ENCODE assay signal across 9 cellular contexts in genomic region chrX:153494541-153495361, GRCh38. TPM values are rescaled to one million over a fixed set of nuclear protein-coding genes. Genes with fewer than 3 reads are reported as not detected.
DNase-seq lines count a peak whose midpoint lies in the region; ATAC-seq and TF ChIP-seq lines count a peak whose summit lies in the region.
"Had no signal": no experiment of that assay in that cellular context is flagged by ENCODE, and none has a peak within 500 bp of the region (broad histone marks: within the 10 kb centered on the region; RNA-seq: fewer than 3 reads in every experiment).

BGN (plus strand) TSS chrX:153494980; CDS start chrX:153504632, 9,652 bp downstream.

- H3K4me3 Mint-ChIP-seq in mesothelial cell of epicardium, result peak within 1 kb of the TSS; percentile 69
- H3K4me3 Mint-ChIP-seq: activated naive CD4-positive, alpha-beta T cell treated with anti-CD3 and anti-CD28 coated beads, Interleukin-2, amount 50 U/mL, for 24 hours had no signal

- H3K36me3 ChIP-seq in BE2C, result no peaks in the 10 kb centered on the region

- H3K27ac Mint-ChIP-seq in mesothelial cell of epicardium, result peak within 1 kb of the TSS; percentile 80
- H3K27ac Mint-ChIP-seq: activated naive CD4-positive, alpha-beta T cell treated with anti-CD3 and anti-CD28 coated beads, Interleukin-2, amount 50 U/mL, for 24 hours had no signal

- H3K36me3 Mint-ChIP-seq in mesothelial cell of epicardium, result no peaks in the 10 kb centered on the region
- H3K36me3 Mint-ChIP-seq: activated naive CD4-positive, alpha-beta T cell treated with anti-CD3 and anti-CD28 coated beads, Interleukin-2, amount 50 U/mL, for 24 hours had no signal

- H3K4me3 ChIP-seq in BE2C (ENCODE audit: low read depth, low read length) (peak within 1 kb of the TSS; percentile 55), epithelial cell of proximal tubule (ENCODE audit: low read depth, low read length) (peak within 1 kb of the TSS; percentile 19)

- H3K27me3 Mint-ChIP-seq in mesothelial cell of epicardium (ENCODE audit: low read depth), result no peaks in the 10 kb centered on the region
- H3K27me3 Mint-ChIP-seq: activated naive CD4-positive, alpha-beta T cell treated with anti-CD3 and anti-CD28 coated beads, Interleukin-2, amount 50 U/mL, for 24 hours had no signal

- peak; percentile 57 for TF ChIP-seq CTCF in BE2C (IDR thresholded peaks at IDR 0.05; ENCODE audit: low read depth, low read length)
- TF ChIP-seq CTCF in epithelial cell of proximal tubule (conservative IDR thresholded peaks at IDR 0.05; ENCODE audit: low read depth, low read length), result peak; percentile 10
- no peak for TF ChIP-seq CTCF in mesothelial cell of epicardium (IDR thresholded peaks at IDR 0.05; ENCODE audit: unreplicated experiment)

- DNase-seq in BE2C (peak; percentile 80), NCI-H1694 treated with DMSO at 0.1 percent for 48 hours (lab: John Stamatoyannopoulos, UW) (peak; percentile 56), epithelial cell of proximal tubule (ENCODE audit: low read depth) (no peak), mesothelial cell of epicardium (ENCODE audit: low spot score in 2 of 2, unreplicated experiment in 2 of 2) (peak in 1 of 2 experiments; percentile 52), NCI-H748 (lab: John Stamatoyannopoulos, UW; ENCODE audit: unreplicated experiment) (no peak)
- DNase-seq in activated CD8-positive, alpha-beta memory T cell treated with anti-CD3 and anti-CD28 coated beads, Interleukin-2, amount 50 U/mL, for 48 hours, result no peak

- H3K4me1 ChIP-seq in BE2C, result peaks cover 12% of the 10 kb centered on the region

- no peak for ATAC-seq in HG02678 (IDR thresholded peaks at IDR 0.05; ENCODE audit: unreplicated experiment)
- no peak for ATAC-seq in GM21717 (IDR thresholded peaks at IDR 0.05; ENCODE audit: unreplicated experiment)

- no peaks in the 10 kb centered on the region for H3K9me3 ChIP-seq in BE2C

- peaks cover 22% of the 10 kb centered on the region for H3K4me1 Mint-ChIP-seq in mesothelial cell of epicardium
- H3K4me1 Mint-ChIP-seq: activated naive CD4-positive, alpha-beta T cell treated with anti-CD3 and anti-CD28 coated beads, Interleukin-2, amount 50 U/mL, for 24 hours had no signal

- no peaks in the 10 kb centered on the region for H3K9me3 Mint-ChIP-seq in mesothelial cell of epicardium
- H3K9me3 Mint-ChIP-seq: activated naive CD4-positive, alpha-beta T cell treated with anti-CD3 and anti-CD28 coated beads, Interleukin-2, amount 50 U/mL, for 24 hours had no signal

- H3K27me3 ChIP-seq in BE2C, result no peaks in the 10 kb centered on the region

RNA-seq across cellular contexts. Expression of gene BGN, which starts in this region (rescaled TPM):
- 54.0 TPM for polyA plus RNA-seq in BE2C (2012; ENCODE audit: insufficient read depth, insufficient read length, low read depth)
- total RNA-seq in epithelial cell of proximal tubule (0.69 TPM in 1 of 2 replicates, not detected in the other), mesothelial cell of epicardium (114 to 121 TPM (median 121 TPM) in 3 replicates)

Comparison
In these comparisons a context has a peak if more than half of its experiments do, and no peak if none do; other contexts are left out.
1. RNA of gene BGN (total RNA-seq): 114 to 121 TPM in mesothelial cell of epicardium; 0.69 TPM in epithelial cell of proximal tubule; every median in the first group is over 10 times any median in the second.
2. DNase-seq: peak in BE2C (single experiment) and NCI-H1694 treated with DMSO at 0.1 percent for 48 hours (single experiment); none in epithelial cell of proximal tubule (single experiment), activated CD8-positive, alpha-beta memory T cell treated with anti-CD3 and anti-CD28 coated beads, Interleukin-2, amount 50 U/mL, for 48 hours (single experiment) and NCI-H748 (single experiment).